ENCODE assay signal across 29 cellular contexts in genomic region chr5:89524785-89525184, GRCh38.
"Had no signal": no experiment of that assay in that cellular context is flagged by ENCODE, and none has a peak within 500 bp of the region (broad histone marks: within the 10 kb centered on the region; RNA-seq: fewer than 3 reads in every experiment).

No MANE protein-coding gene starts in this region.

- H3K27ac ChIP-seq: stomach, suprapubic skin, testis, thoracic aorta, thyroid gland, tibial artery, tibial nerve, transverse colon, upper lobe of left lung, upper lobe of right lung, uterus, vagina had no signal

- FAIRE-seq: urothelium cell line had no signal

- H3K27me3 ChIP-seq: stomach, suprapubic skin, testis, thyroid gland, tibial artery, tibial nerve, transverse colon, upper lobe of left lung, upper lobe of right lung, uterus, vagina had no signal

- ATAC-seq: stimulated activated effector memory CD8-positive, alpha-beta T cell treated with anti-CD3 and anti-CD28 coated beads, Interleukin-12 subunit alpha, Interleukin-12 subunit beta, amount 100 ng/mL, for 72 hours; stimulated activated memory B cell treated with anti-CD40 and anti-IgM and Interleukin-4, amounts not matched to agents 10 μg/mL and 1 μg/mL and 100 μg/mL, for 72 hours; stimulated activated naive B cell treated with anti-CD40 and anti-IgM and Interleukin-4, amounts not matched to agents 10 μg/mL and 1 μg/mL and 100 μg/mL, for 72 hours; stimulated activated naive CD8-positive, alpha-beta T cell treated with anti-CD3 and anti-CD28 coated beads, Interleukin-15, amount 100 ng/mL, for 72 hours; stimulated activated naive CD8-positive, alpha-beta T cell treated with anti-CD3 and anti-CD28 coated beads, Interleukin-15, Interleukin-2, amounts not matched to agents 100 U/mL and 50 U/mL, for 24 hours; upper lobe of right lung had no signal

- H3K36me3 ChIP-seq: stomach, suprapubic skin, thoracic aorta, thyroid gland, tibial artery, tibial nerve, transverse colon, upper lobe of left lung, upper lobe of right lung, uterus, vagina had no signal

- H3K4me1 ChIP-seq: stomach, suprapubic skin, testis, thyroid gland, tibial artery, tibial nerve, transverse colon, upper lobe of left lung, upper lobe of right lung, uterus, vagina had no signal

- H3K4me3 Mint-ChIP-seq: stimulated activated effector memory CD8-positive, alpha-beta T cell treated with anti-CD3 and anti-CD28 coated beads, Interleukin-12 subunit alpha, Interleukin-12 subunit beta, amount 100 ng/mL, for 72 hours; stimulated activated memory B cell treated with anti-CD40 and anti-IgM and Interleukin-4, amounts not matched to agents 10 μg/mL and 1 μg/mL and 100 μg/mL, for 72 hours; stimulated activated naive B cell treated with anti-CD40 and anti-IgM and Interleukin-4, amounts not matched to agents 10 μg/mL and 1 μg/mL and 100 μg/mL, for 72 hours; stimulated activated naive CD8-positive, alpha-beta T cell treated with anti-CD3 and anti-CD28 coated beads, Interleukin-15, amount 100 ng/mL, for 72 hours; stimulated activated naive CD8-positive, alpha-beta T cell treated with anti-CD3 and anti-CD28 coated beads, Interleukin-15, Interleukin-2, amounts not matched to agents 100 ng/mL and 50 ng/mL, for 24 hours; type B pancreatic cell had no signal

- H3K27me3 Mint-ChIP-seq: stimulated activated memory B cell treated with anti-CD40 and anti-IgM and Interleukin-4, amounts not matched to agents 10 μg/mL and 1 μg/mL and 100 μg/mL, for 72 hours; stimulated activated naive B cell treated with anti-CD40 and anti-IgM and Interleukin-4, amounts not matched to agents 10 μg/mL and 1 μg/mL and 100 μg/mL, for 72 hours; stimulated activated naive CD8-positive, alpha-beta T cell treated with anti-CD3 and anti-CD28 coated beads, Interleukin-15, amount 100 ng/mL, for 72 hours; stimulated activated naive CD8-positive, alpha-beta T cell treated with anti-CD3 and anti-CD28 coated beads, Interleukin-15, Interleukin-2, amounts not matched to agents 100 ng/mL and 50 ng/mL, for 24 hours; type B pancreatic cell had no signal

- H3K9me3 Mint-ChIP-seq: stimulated activated naive CD8-positive, alpha-beta T cell treated with anti-CD3 and anti-CD28 coated beads, Interleukin-15, Interleukin-2, amounts not matched to agents 100 ng/mL and 50 ng/mL, for 24 hours; type B pancreatic cell had no signal

- H3K27ac Mint-ChIP-seq: stimulated activated effector memory CD8-positive, alpha-beta T cell treated with anti-CD3 and anti-CD28 coated beads, Interleukin-12 subunit alpha, Interleukin-12 subunit beta, amount 100 ng/mL, for 72 hours; stimulated activated memory B cell treated with anti-CD40 and anti-IgM and Interleukin-4, amounts not matched to agents 10 μg/mL and 1 μg/mL and 100 μg/mL, for 72 hours; stimulated activated naive B cell treated with anti-CD40 and anti-IgM and Interleukin-4, amounts not matched to agents 10 μg/mL and 1 μg/mL and 100 μg/mL, for 72 hours; stimulated activated naive CD8-positive, alpha-beta T cell treated with anti-CD3 and anti-CD28 coated beads, Interleukin-15, Interleukin-2, amounts not matched to agents 100 ng/mL and 50 ng/mL, for 24 hours; type B pancreatic cell had no signal

- H3K4me3 ChIP-seq: stomach, suprapubic skin, testis, thoracic aorta, thyroid gland, tibial artery, tibial nerve, transverse colon, upper lobe of left lung, upper lobe of right lung, uterus, vagina had no signal

- DNase-seq: stimulated activated CD4-positive, alpha-beta T cell treated with anti-CD3 and anti-CD28 coated beads, Interleukin-2, amount 100 ng/mL, for 48 hours; stimulated activated CD4-positive, alpha-beta T cell treated with anti-CD3 and anti-CD28 coated beads, Interleukin-4, amount 100 ng/mL, for 1 hour; stimulated activated CD4-positive, alpha-beta T cell treated with anti-CD3 and anti-CD28 coated beads, Interleukin-4, amount 100 ng/mL, for 24 hours; stimulated activated CD4-positive, alpha-beta T cell treated with anti-CD3 and anti-CD28 coated beads, Interleukin-4, amount 100 ng/mL, for 4 hours; stimulated activated CD8-positive, alpha-beta memory T cell treated with anti-CD3 and anti-CD28 coated beads, Interleukin-4, amount 100 ng/mL, for 48 hours; stimulated activated naive B cell treated with anti-CD40 and anti-IgM and Interleukin-4, amounts not matched to agents 10 μg/mL and 1 μg/mL and 100 μg/mL, for 72 hours; stimulated activated naive CD4-positive, alpha-beta T cell; stimulated activated naive CD4-positive, alpha-beta T cell treated with Interleukin-2 at 50 U/mL for 16 hours; stimulated activated naive CD8-positive, alpha-beta T cell treated with anti-CD3 and anti-CD28 coated beads, Interleukin-15, amount 100 ng/mL, for 72 hours; stimulated activated naive CD8-positive, alpha-beta T cell treated with anti-CD3 and anti-CD28 coated beads, Interleukin-15, Interleukin-2, amounts not matched to agents 100 U/mL and 50 U/mL, for 24 hours; stomach; substantia nigra; testis; thyroid gland; tibial artery; transverse colon; trophoblast cell; upper lobe of left lung; upper lobe of right lung; uterus had no signal

- H3K4me1 Mint-ChIP-seq: stimulated activated effector memory CD8-positive, alpha-beta T cell treated with anti-CD3 and anti-CD28 coated beads, Interleukin-12 subunit alpha, Interleukin-12 subunit beta, amount 100 ng/mL, for 72 hours; stimulated activated memory B cell treated with anti-CD40 and anti-IgM and Interleukin-4, amounts not matched to agents 10 μg/mL and 1 μg/mL and 100 μg/mL, for 72 hours; stimulated activated naive CD8-positive, alpha-beta T cell treated with anti-CD3 and anti-CD28 coated beads, Interleukin-15, amount 100 ng/mL, for 72 hours had no signal

- H3K36me3 Mint-ChIP-seq: stimulated activated effector memory CD8-positive, alpha-beta T cell treated with anti-CD3 and anti-CD28 coated beads, Interleukin-12 subunit alpha, Interleukin-12 subunit beta, amount 100 ng/mL, for 72 hours; stimulated activated memory B cell treated with anti-CD40 and anti-IgM and Interleukin-4, amounts not matched to agents 10 μg/mL and 1 μg/mL and 100 μg/mL, for 72 hours; type B pancreatic cell had no signal

- H3K9me3 ChIP-seq: suprapubic skin, testis, thoracic aorta, thyroid gland, tibial artery, tibial nerve, transverse colon, upper lobe of right lung, uterus, vagina had no signal
